14 cellular contexts compared by ENCODE assay signal in the genomic region with DNA sequence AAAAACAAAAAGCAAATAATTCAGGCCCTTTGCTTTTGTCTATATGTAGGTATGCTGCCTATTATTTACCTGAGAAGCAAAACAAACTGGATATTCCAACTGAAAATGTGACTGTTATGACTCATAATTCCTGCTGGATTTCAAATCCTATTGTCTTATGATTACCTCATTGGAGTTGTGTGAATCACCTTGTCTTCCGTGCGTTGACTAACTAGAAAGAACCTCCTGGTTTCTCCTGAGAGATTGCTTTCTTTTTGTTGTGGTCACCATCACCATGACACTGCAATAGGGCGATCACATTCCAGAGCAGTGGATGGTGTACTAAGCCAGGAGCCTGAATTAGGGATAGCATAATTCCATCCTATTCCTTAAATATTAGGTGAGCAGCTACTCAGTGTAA. TPM values are rescaled to one million over a fixed set of nuclear protein-coding genes. Genes with fewer than 3 reads are reported as not detected.
DNase-seq lines count a peak whose midpoint lies in the region; ATAC-seq and TF ChIP-seq lines count a peak whose summit lies in the region.
"Had no signal": no experiment of that assay in that cellular context is flagged by ENCODE, and none has a peak within 500 bp of the region (broad histone marks: within the 10 kb centered on the region; RNA-seq: fewer than 3 reads in every experiment).

No MANE protein-coding gene starts in this region.

- 28 to 31% methylated on average over 3 of the region's 3 CpGs for WGBS in esophagus squamous epithelium, 2 donors

- peak overlapping the region in 3 of 4 donors; percentile 59 to 70 (median 65) for H3K27ac ChIP-seq in esophagus squamous epithelium
- H3K27ac ChIP-seq in osteoblast (ENCODE audit: low read depth, low read length), result peak overlapping the region; percentile 30
- H3K27ac ChIP-seq: cardiac muscle cell, heart left ventricle, VCaP had no signal

- no peaks in the 10 kb centered on the region for H3K36me3 ChIP-seq in esophagus squamous epithelium
- no peaks in the 10 kb centered on the region for H3K36me3 ChIP-seq in osteoblast (ENCODE audit: insufficient read depth, low read length)
- H3K36me3 ChIP-seq: cardiac muscle cell, heart left ventricle had no signal

- H3K9me3 ChIP-seq in esophagus squamous epithelium, result no peaks in the 10 kb centered on the region
- no peaks in the 10 kb centered on the region for H3K9me3 ChIP-seq in osteoblast (ENCODE audit: low read depth, low read length)
- H3K9me3 ChIP-seq: heart left ventricle had no signal

- DNase-seq in GM04504 (ENCODE audit: low read depth) (peak; percentile 62), RPMI7951 (ENCODE audit: low read depth) (peak; percentile 84), esophagus squamous epithelium (lab: John Stamatoyannopoulos, UW) (no peak), osteoblast (ENCODE audit: insufficient read length, low spot score, missing footprints) (peak; percentile 37), cortex of kidney (lab: John Stamatoyannopoulos, UW) (no peak), NCI-H2171 (lab: John Stamatoyannopoulos, UW) (no peak)
- no peak for DNase-seq in activated CD4-positive, alpha-beta T cell treated with anti-CD3 and anti-CD28 coated beads for 48 hours
- DNase-seq: activated T-cell treated with anti-CD3 and anti-CD28 coated beads, Interleukin-2, amount 50 U/mL, for 4 hours; heart left ventricle; NCI-H187 treated with DMSO at 0.1 percent for 48 hours had no signal

- no peak for ATAC-seq in HG03354 (IDR thresholded peaks at IDR 0.05; ENCODE audit: poor library complexity, severe bottlenecking, unreplicated experiment)
- ATAC-seq: activated T-cell treated with anti-CD3 and anti-CD28 coated beads, Interleukin-2, amount 50 U/mL, for 4 hours; heart left ventricle; stimulated activated effector memory CD8-positive, alpha-beta T cell treated with anti-CD3 and anti-CD28 coated beads, Interleukin-12 subunit alpha, Interleukin-12 subunit beta, amount 100 ng/mL, for 72 hours had no signal

- TF ChIP-seq CTCF in esophagus squamous epithelium (IDR thresholded peaks at IDR 0.05), result no peak
- TF ChIP-seq CTCF in osteoblast (IDR thresholded peaks at IDR 0.05; ENCODE audit: extremely low read depth, low read depth, low read length), result no peak

- no peak overlapping the region for H3K4me3 ChIP-seq in esophagus squamous epithelium
- no peak overlapping the region for H3K4me3 ChIP-seq in osteoblast (ENCODE audit: insufficient read depth, low read length)
- H3K4me3 ChIP-seq: cardiac muscle cell, heart left ventricle had no signal

- intact Hi-C loops in esophagus squamous epithelium (cut with DNase I), result no loop called here

- no peak overlapping the region for H2AFZ ChIP-seq in osteoblast (ENCODE audit: low read length)

- peaks cover 0 to 32% (median 0%) of the 10 kb centered on the region in 3 donors for H3K4me1 ChIP-seq in esophagus squamous epithelium
- peaks cover 11% of the 10 kb centered on the region for H3K4me1 ChIP-seq in osteoblast (ENCODE audit: insufficient read depth, low read length)
- H3K4me1 ChIP-seq: heart left ventricle had no signal

- H4K20me1 ChIP-seq in osteoblast (ENCODE audit: insufficient read depth, low read length), result no peaks in the 10 kb centered on the region

- no peak overlapping the region for H3K4me2 ChIP-seq in osteoblast (ENCODE audit: insufficient read depth, low read length)

- no peak for TF ChIP-seq POLR2A in esophagus squamous epithelium (IDR thresholded peaks at IDR 0.05)

- no peaks in the 10 kb centered on the region for H3K79me2 ChIP-seq in osteoblast (ENCODE audit: insufficient read depth, low read length)

- H3K27me3 ChIP-seq in esophagus squamous epithelium (no peaks in the 10 kb centered on the region), osteoblast (ENCODE audit: insufficient read depth, low read length) (no peaks in the 10 kb centered on the region)
- H3K27me3 ChIP-seq: cardiac muscle cell had no signal

RNA-seq across cellular contexts. Expression of gene EXPH5, which starts 23.0 kb away (rescaled TPM):
- 0.10 and 0.12 TPM in 2 replicates for total RNA-seq in RPMI7951 (2014; rRNA removed; shearing (Covaris generic))
- total RNA-seq in esophagus squamous epithelium (10 to 100 TPM; 23.4 to 36.7 (median 26.7) TPM), osteoblast (under 0.01 and 0.59 TPM in 2 replicates)

RNA-seq across cellular contexts. Expression of gene DDX10, which starts 48.3 kb away (rescaled TPM):
- 25.1 and 26.8 TPM in 2 replicates for total RNA-seq in RPMI7951 (2014; rRNA removed; shearing (Covaris generic))
- 10 to 100 TPM in 3 of 4 donors, 1 to 10 TPM in 1; 5.5 to 25.0 (median 17.5) TPM for total RNA-seq in esophagus squamous epithelium
- total RNA-seq in osteoblast, result 16.6 and 17.1 TPM in 2 replicates

Comparison
In these comparisons a context has a peak if more than half of its experiments do, and no peak if none do; other contexts are left out.
1. DNase-seq: peak in GM04504 (single experiment), RPMI7951 (single experiment) and osteoblast (single experiment); none in esophagus squamous epithelium (single experiment), cortex of kidney (single experiment), NCI-H2171 (single experiment) and activated CD4-positive, alpha-beta T cell treated with anti-CD3 and anti-CD28 coated beads for 48 hours (single experiment).
2. RNA of gene EXPH5, which starts 23.0 kb away (total RNA-seq): 23.4 to 36.7 TPM in esophagus squamous epithelium; 0.10 to 0.12 TPM in RPMI7951 and under 0.01 to 0.59 TPM in osteoblast; every median in the first group is over 10 times any median in the second.